In genomic region chr11:93843906-93844305, GRCh38 we compare ENCODE assay signal across 2 cellular contexts.
TF ChIP-seq lines count a peak whose summit lies in the region.

No MANE protein-coding gene starts in this region.

TF ChIP-seq in IMR-90, 13 proteins besides CTCF, POLR2A, EP300 and RAD21 (continued from another document):
- TF ChIP-seq USF2 (IDR thresholded peaks at IDR 0.05; ENCODE audit: low read depth, low read length) (no peak), FOS (IDR thresholded peaks at IDR 0.05; ENCODE audit: low read depth, low read length) (no peak), MAZ (IDR thresholded peaks at IDR 0.05; ENCODE audit: borderline replicate concordance, low read depth, low read length) (no peak), ELK1 (IDR thresholded peaks at IDR 0.05; ENCODE audit: borderline replicate concordance, low read depth, low read length) (no peak), BHLHE40 (IDR thresholded peaks at IDR 0.05; ENCODE audit: low read depth, low read length) (no peak), NFE2L2 (IDR thresholded peaks at IDR 0.05; ENCODE audit: low read depth, low read length) (no peak), SMC3 (IDR thresholded peaks at IDR 0.05; ENCODE audit: low read depth, low read length) (no peak), CEBPB (IDR thresholded peaks at IDR 0.05; ENCODE audit: low read depth, low read length) (no peak)
TF ChIP-seq in IMR-90: peak in this region for 0.

TF ChIP-seq in HEK293T, 16 proteins besides CTCF, POLR2A, EP300 and RAD21 (continued from another document):
- TF ChIP-seq PKNOX1 (IDR thresholded peaks at IDR 0.05) = no peak
- no peak for TF ChIP-seq ARNT (IDR thresholded peaks at IDR 0.05)
- TF ChIP-seq BHLHE40 (IDR thresholded peaks at IDR 0.05; ENCODE audit: borderline replicate concordance) = no peak
- no peak for TF ChIP-seq FOXA1 (IDR thresholded peaks at IDR 0.05)
- no peak for TF ChIP-seq HDGF (IDR thresholded peaks at IDR 0.05; ENCODE audit: borderline replicate concordance)
- TF ChIP-seq ELF4 (IDR thresholded peaks at IDR 0.05) = no peak
- TF ChIP-seq L3MBTL2 (conservative IDR thresholded peaks at IDR 0.05) = no peak
- TF ChIP-seq FOXK2 (IDR thresholded peaks at IDR 0.05) = no peak
- TF ChIP-seq LEF1 (IDR thresholded peaks at IDR 0.05; ENCODE audit: borderline replicate concordance) = no peak
- TF ChIP-seq SP1 (IDR thresholded peaks at IDR 0.05) = no peak
